In the genomic region with DNA sequence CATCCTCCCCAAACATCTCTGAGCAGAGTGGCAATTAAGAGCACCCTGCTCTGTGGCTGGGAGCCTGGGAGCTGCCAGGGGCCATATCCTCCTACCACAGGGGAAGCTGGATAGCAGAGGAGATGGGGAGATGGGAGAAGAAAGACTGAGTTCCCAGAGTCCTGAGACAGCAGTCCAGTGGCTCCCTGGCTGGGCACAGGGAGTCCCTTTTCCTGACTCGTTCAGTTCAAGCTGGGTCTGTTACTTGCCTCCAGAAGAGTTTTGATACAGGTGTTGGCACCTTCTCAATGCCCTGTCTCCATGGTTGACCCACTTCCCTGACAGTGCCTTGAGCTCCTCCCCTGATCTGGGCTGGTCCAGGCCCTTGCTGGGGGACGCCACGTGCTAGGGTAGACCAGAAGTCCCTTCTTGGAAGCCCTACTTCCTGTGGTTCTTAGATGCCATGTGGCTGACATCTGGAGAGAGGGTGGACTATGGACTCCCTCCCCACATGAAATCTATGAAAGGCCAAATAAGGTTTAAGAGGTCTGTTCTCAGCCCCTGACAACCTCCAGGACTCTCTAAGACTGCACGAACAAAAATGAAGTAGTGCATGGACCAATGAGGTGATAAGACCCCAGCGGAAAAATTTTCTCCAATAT, we compare ENCODE assay signal across 12 cellular contexts.
DNase-seq lines count a peak whose midpoint lies in the region; ATAC-seq and TF ChIP-seq lines count a peak whose summit lies in the region.
"Had no signal": no experiment of that assay in that cellular context is flagged by ENCODE, and none has a peak within 500 bp of the region (broad histone marks: within the 10 kb centered on the region; RNA-seq: fewer than 3 reads in every experiment).

No MANE protein-coding gene starts in this region.

- no peak for TF ChIP-seq CTCF in upper lobe of left lung (IDR thresholded peaks at IDR 0.05)

- no peaks in the 10 kb centered on the region for H3K27me3 ChIP-seq in upper lobe of left lung
- H3K27me3 ChIP-seq in CD8-positive, alpha-beta memory T cell (ENCODE audit: insufficient read depth, low read length, poor library complexity, severe bottlenecking) = no peaks in the 10 kb centered on the region

- peaks cover 46 to 60% (median 53%) of the 10 kb centered on the region in 4 donors for H3K4me1 ChIP-seq in upper lobe of left lung
- peaks cover 30% of the 10 kb centered on the region for H3K4me1 ChIP-seq in CD8-positive, alpha-beta memory T cell (ENCODE audit: insufficient read depth, low read length)

- H3K36me3 ChIP-seq in upper lobe of left lung = no peaks in the 10 kb centered on the region
- H3K36me3 ChIP-seq in CD8-positive, alpha-beta memory T cell (ENCODE audit: insufficient read depth, low read length) = no peaks in the 10 kb centered on the region

- no peak for TF ChIP-seq EP300 in upper lobe of left lung (IDR thresholded peaks at IDR 0.05)

- peaks cover 72% of the 10 kb centered on the region for H3K4me1 Mint-ChIP-seq in activated naive CD4-positive, alpha-beta T cell treated with anti-CD3 and anti-CD28 coated beads, Interleukin-2, amount 10 ng/mL, durations not matched to agents 7 days and 5 days
- peaks cover 92% of the 10 kb centered on the region for H3K4me1 Mint-ChIP-seq in dendritic cell treated with granulocyte-macrophage colony-stimulating factor and Interleukin-4, amounts not matched to agents 40 ng/mL and 50 ng/mL, for 4 days (ENCODE audit: low read depth)
- H3K4me1 Mint-ChIP-seq in naive thymus-derived CD8-positive, alpha-beta T cell = peaks cover 15 to 41% (median 31%) of the 10 kb centered on the region in 4 donors
- H3K4me1 Mint-ChIP-seq in CD8-positive, alpha-beta memory T cell = peaks cover 25 to 54% (median 34%) of the 10 kb centered on the region in 3 donors

- H3K4me3 Mint-ChIP-seq in activated naive CD4-positive, alpha-beta T cell treated with anti-CD3 and anti-CD28 coated beads, Interleukin-2, amount 10 ng/mL, durations not matched to agents 7 days and 5 days = no peak overlapping the region
- no peak overlapping the region for H3K4me3 Mint-ChIP-seq in dendritic cell treated with granulocyte-macrophage colony-stimulating factor and Interleukin-4, amounts not matched to agents 40 ng/mL and 50 ng/mL, for 4 days
- H3K4me3 Mint-ChIP-seq in naive thymus-derived CD8-positive, alpha-beta T cell = peak overlapping the region in 3 of 10 donors; percentile 24 to 89 (median 89)
- peak overlapping the region in 3 of 7 donors; percentile 10 to 90 (median 27) for H3K4me3 Mint-ChIP-seq in CD8-positive, alpha-beta memory T cell

- POLR2A ChIA-PET in naive thymus-derived CD8-positive, alpha-beta T cell (lab: Charles Lee) = no interaction called here
- POLR2A ChIA-PET in CD8-positive, alpha-beta memory T cell (lab: Charles Lee) = no interaction called here

- peak overlapping the region; percentile 98 for H3K27ac Mint-ChIP-seq in activated naive CD4-positive, alpha-beta T cell treated with anti-CD3 and anti-CD28 coated beads, Interleukin-2, amount 10 ng/mL, durations not matched to agents 7 days and 5 days
- peak overlapping the region; percentile 100 for H3K27ac Mint-ChIP-seq in dendritic cell treated with granulocyte-macrophage colony-stimulating factor and Interleukin-4, amounts not matched to agents 40 ng/mL and 50 ng/mL, for 4 days
- peak overlapping the region in 6 of 10 donors; percentile 28 to 59 (median 50) for H3K27ac Mint-ChIP-seq in naive thymus-derived CD8-positive, alpha-beta T cell
- H3K27ac Mint-ChIP-seq in CD8-positive, alpha-beta memory T cell = peak overlapping the region in 1 of 8 donors; percentile 95

- TF ChIP-seq POLR2A in upper lobe of left lung (IDR thresholded peaks at IDR 0.05) = no peak

- CTCF ChIA-PET in activated naive CD4-positive, alpha-beta T cell treated with anti-CD3 and anti-CD28 coated beads, Interleukin-2, amount 10 ng/mL, durations not matched to agents 7 days and 5 days (lab: Charles Lee) = interaction anchor here (0.6 to 1.0 kb wide), 2 partner anchors 12 to 157 kb away, joined by 3 read pairs; no protein-coding TSS in a partner anchor
- CTCF ChIA-PET in CD8-positive, alpha-beta memory T cell (lab: Charles Lee) = no interaction called here

- H3K27ac ChIP-seq in upper lobe of left lung = peak overlapping the region; percentile 57 to 97 (median 95)
- H3K27ac ChIP-seq in CD8-positive, alpha-beta memory T cell (ENCODE audit: low read depth, low read length) = no peak overlapping the region

- WGBS in upper lobe of left lung, 2 donors = 87 to 93% methylated on average over 5 of the region's 5 CpGs

- H3K9me3 ChIP-seq in upper lobe of left lung = no peaks in the 10 kb centered on the region
- H3K9me3 ChIP-seq in CD8-positive, alpha-beta memory T cell (ENCODE audit: low read length) = no peaks in the 10 kb centered on the region

- no peak for ATAC-seq in naive thymus-derived CD8-positive, alpha-beta T cell
- no peak for ATAC-seq in upper lobe of left lung (ENCODE audit: low FRiP score in 2 of 2)
- ATAC-seq in GM19395 (IDR thresholded peaks at IDR 0.05; ENCODE audit: unreplicated experiment) = no peak
- ATAC-seq: effector memory CD8-positive, alpha-beta T cell had no signal

- H3K4me3 ChIP-seq in upper lobe of left lung = no peak overlapping the region
- H3K4me3 ChIP-seq in CD8-positive, alpha-beta memory T cell (ENCODE audit: low read length) = no peak overlapping the region

- DNase-seq in activated naive CD4-positive, alpha-beta T cell treated with anti-CD3 and anti-CD28 coated beads, Interleukin-2, amount 10 ng/mL, durations not matched to agents 7 days and 5 days = no peak
- no peak for DNase-seq in activated naive CD4-positive, alpha-beta T cell treated with anti-CD3 and anti-CD28 coated beads, Interleukin-2, amount 50 U/mL, for 16 hours
- DNase-seq in naive thymus-derived CD8-positive, alpha-beta T cell = no peak
- DNase-seq in upper lobe of left lung (no peak), AG08396 (ENCODE audit: low spot score) (no peak)
- DNase-seq in CD8-positive, alpha-beta memory T cell = no peak
- DNase-seq: amniotic stem cell; effector memory CD8-positive, alpha-beta T cell; NCI-H1105; NCI-H524 treated with DMSO at 0.1 percent for 48 hours had no signal

- H3K9me3 Mint-ChIP-seq in activated naive CD4-positive, alpha-beta T cell treated with anti-CD3 and anti-CD28 coated beads, Interleukin-2, amount 10 ng/mL, durations not matched to agents 7 days and 5 days = peaks cover 9% of the 10 kb centered on the region
- peaks cover 5% of the 10 kb centered on the region for H3K9me3 Mint-ChIP-seq in dendritic cell treated with granulocyte-macrophage colony-stimulating factor and Interleukin-4, amounts not matched to agents 40 ng/mL and 50 ng/mL, for 4 days
- peaks cover 0 to 12% (median 5%) of the 10 kb centered on the region in 9 donors for H3K9me3 Mint-ChIP-seq in naive thymus-derived CD8-positive, alpha-beta T cell
- H3K9me3 Mint-ChIP-seq in CD8-positive, alpha-beta memory T cell = peaks cover 0 to 3% (median 2%) of the 10 kb centered on the region in 5 donors
- H3K9me3 Mint-ChIP-seq: effector memory CD8-positive, alpha-beta T cell had no signal

- intact Hi-C loops in dendritic cell treated with granulocyte-macrophage colony-stimulating factor and Interleukin-4, amounts not matched to agents 40 ng/mL and 50 ng/mL, for 4 days (cut with micrococcal nuclease) = loop anchor here (2.0 kb wide), 1 partner anchor 63 kb away; no protein-coding TSS in a partner anchor

- peaks cover 16% of the 10 kb centered on the region for H3K27me3 Mint-ChIP-seq in activated naive CD4-positive, alpha-beta T cell treated with anti-CD3 and anti-CD28 coated beads, Interleukin-2, amount 10 ng/mL, durations not matched to agents 7 days and 5 days
- H3K27me3 Mint-ChIP-seq in dendritic cell treated with granulocyte-macrophage colony-stimulating factor and Interleukin-4, amounts not matched to agents 40 ng/mL and 50 ng/mL, for 4 days = no peaks in the 10 kb centered on the region
- no peaks in the 10 kb centered on the region for H3K27me3 Mint-ChIP-seq in naive thymus-derived CD8-positive, alpha-beta T cell
- no peaks in the 10 kb centered on the region for H3K27me3 Mint-ChIP-seq in CD8-positive, alpha-beta memory T cell
- H3K27me3 Mint-ChIP-seq: effector memory CD8-positive, alpha-beta T cell had no signal

- H3K36me3 Mint-ChIP-seq in activated naive CD4-positive, alpha-beta T cell treated with anti-CD3 and anti-CD28 coated beads, Interleukin-2, amount 10 ng/mL, durations not matched to agents 7 days and 5 days = peaks cover 17% of the 10 kb centered on the region
- peaks cover 4% of the 10 kb centered on the region for H3K36me3 Mint-ChIP-seq in dendritic cell treated with granulocyte-macrophage colony-stimulating factor and Interleukin-4, amounts not matched to agents 40 ng/mL and 50 ng/mL, for 4 days (ENCODE audit: low read depth)
- H3K36me3 Mint-ChIP-seq in naive thymus-derived CD8-positive, alpha-beta T cell = peaks cover 0 to 9% (median 7%) of the 10 kb centered on the region in 3 donors
- H3K36me3 Mint-ChIP-seq in CD8-positive, alpha-beta memory T cell = peaks cover 0 to 7% (median 0%) of the 10 kb centered on the region in 3 donors
